ENCODE assay signal across 12 cellular contexts in genomic region chr19:4431808-4432674, GRCh38. TPM values are rescaled to one million over a fixed set of nuclear protein-coding genes. Genes with fewer than 3 reads are reported as not detected.
DNase-seq lines count a peak whose midpoint lies in the region; ATAC-seq, FAIRE-seq and TF ChIP-seq lines count a peak whose summit lies in the region.
"Had no signal": no experiment of that assay in that cellular context is flagged by ENCODE, and none has a peak within 500 bp of the region (broad histone marks: within the 10 kb centered on the region; RNA-seq: fewer than 3 reads in every experiment).

No MANE protein-coding gene starts in this region.

- no peak overlapping the region for H3K27ac ChIP-seq in right lobe of liver
- H3K27ac ChIP-seq in HepG2 (ENCODE audit: extremely low read length, insufficient read depth, low read length) = no peak overlapping the region
- no peak overlapping the region for H3K27ac ChIP-seq in upper lobe of right lung

- H3K9me3 ChIP-seq in right lobe of liver (no peaks in the 10 kb centered on the region), HepG2 (ENCODE audit: low read length) (no peaks in the 10 kb centered on the region), upper lobe of right lung (no peaks in the 10 kb centered on the region)

- no peaks in the 10 kb centered on the region for H3K79me2 ChIP-seq in HepG2 (ENCODE audit: insufficient read depth, low read length)

- ATAC-seq in right lobe of liver = peak; percentile 39 to 66 (median 52)
- no peak for ATAC-seq in HepG2
- ATAC-seq in left ventricle myocardium superior = peak; percentile 71
- peak; percentile 85 for ATAC-seq in upper lobe of right lung
- ATAC-seq in HG02798 (IDR thresholded peaks at IDR 0.05; ENCODE audit: poor library complexity, unreplicated experiment) = no peak
- no peak for ATAC-seq in GM21737 (IDR thresholded peaks at IDR 0.05; ENCODE audit: unreplicated experiment)

- BruUV-seq in HepG2 (replicated peaks; lab: Mats Ljungman, UMichigan) = no TSS peak

- H3K4me2 ChIP-seq in HepG2 (ENCODE audit: low read depth, low read length) = no peak overlapping the region

- FAIRE-seq in HepG2 (lab: Jason Lieb, UNC) = no peak
- FAIRE-seq: colon had no signal

- no peak for TF ChIP-seq EP300 in HepG2 (IDR thresholded peaks at IDR 0.05; ENCODE audit: low read depth in 2 of 2, low read length in 2 of 2)
- TF ChIP-seq EP300 in HepG2 (CRISPR knock-in tag; IDR thresholded peaks at IDR 0.05; ENCODE audit: borderline replicate concordance) = no peak

- TF ChIP-seq POLR2A in right lobe of liver (IDR thresholded peaks at IDR 0.05) = no peak
- TF ChIP-seq POLR2A in HepG2 (IDR thresholded peaks at IDR 0.05; ENCODE audit: insufficient read depth in 1 of 2, low read depth in 2 of 2, low read length in 2 of 2) = no peak

- H2AFZ ChIP-seq in HepG2 (ENCODE audit: low read length) = no peak overlapping the region

- TF ChIP-seq RAD21 in HepG2 (CRISPR knock-in tag; IDR thresholded peaks at IDR 0.05) = no peak

- 96% methylated on average over 13 of the region's 26 CpGs for WGBS in right lobe of liver (ENCODE audit: insufficient coverage, low coverage, low lambda C conversion rate, missing lambda C conversion rate)
- 91% methylated on average over 20 of the region's 26 CpGs for WGBS in HepG2 (ENCODE audit: low lambda C conversion rate)

- TF ChIP-seq CTCF in right lobe of liver (IDR thresholded peaks at IDR 0.05) (no peak), HepG2 (CRISPR knock-in tag; IDR thresholded peaks at IDR 0.05) (no peak), upper lobe of right lung (IDR thresholded peaks at IDR 0.05) (no peak)

- DNase-seq in right lobe of liver = no peak
- no peak for DNase-seq in HepG2 (ENCODE audit: low spot score)
- DNase-seq in NOMO-1 treated with dmso at 0.1 percent for 144 hours (lab: John Stamatoyannopoulos, UW; ENCODE audit: unreplicated experiment) = peak; percentile 77
- DNase-seq in left ventricle myocardium superior = peak; percentile 30
- DNase-seq in upper lobe of right lung = peak; percentile 83
- no peak for DNase-seq in kidney tubule cell (ENCODE audit: low spot score)
- DNase-seq: KG1, NCI-H2081 treated with DMSO at 0.1 percent for 48 hours, OCI-M1 had no signal

- in situ Hi-C loops in HepG2 (cut with HindIII; ENCODE audit: extremely low pct_ligation_motif_present, low pct_unique_long_range_greater_than_20kb) = no loop called here

- CTCF ChIA-PET in HepG2 (lab: Yijun Ruan, JAX; ENCODE audit: low intra/inter-chr PET ratio, low total read pairs) = no interaction called here

- H4K20me1 ChIP-seq in HepG2 (ENCODE audit: insufficient read depth, low read length) = no peaks in the 10 kb centered on the region

- H3K4me1 ChIP-seq in right lobe of liver (no peaks in the 10 kb centered on the region), HepG2 (ENCODE audit: insufficient read depth, low read length) (no peaks in the 10 kb centered on the region), upper lobe of right lung (no peaks in the 10 kb centered on the region)

- POLR2A ChIA-PET in HepG2 (lab: Yijun Ruan, JAX) = no interaction called here

- H3K36me3 ChIP-seq in right lobe of liver (peaks cover 0 to 5% (median 0%) of the 10 kb centered on the region in 4 donors), HepG2 (replicated peaks in 1 of 2; ENCODE audit: control insufficient read depth in 1 of 2, insufficient read depth in 2 of 2, low read length in 2 of 2) (peaks cover 25 to 75% of the 10 kb centered on the region in 2 experiments), upper lobe of right lung (peaks cover 7% of the 10 kb centered on the region)

- no peak overlapping the region for H3K9ac ChIP-seq in HepG2 (ENCODE audit: insufficient read depth, low read depth, low read length)

- H3K27me3 ChIP-seq in right lobe of liver = no peaks in the 10 kb centered on the region
- no peaks in the 10 kb centered on the region for H3K27me3 ChIP-seq in HepG2 (ENCODE audit: control insufficient read depth in 1 of 2, insufficient read depth in 2 of 2, low read length in 2 of 2)
- no peaks in the 10 kb centered on the region for H3K27me3 ChIP-seq in upper lobe of right lung

- intact Hi-C loops in right lobe of liver (cut with DNase I) = no loop called here
- intact Hi-C loops in HepG2 (cut with micrococcal nuclease; ENCODE audit: unreplicated experiment) = no loop called here
- intact Hi-C loops in left ventricle myocardium superior (cut with micrococcal nuclease) = no loop called here
- intact Hi-C loops in upper lobe of right lung (cut with DNase I) = no loop called here

- H3K4me3 ChIP-seq in right lobe of liver = no peak overlapping the region
- H3K4me3 ChIP-seq in HepG2 (replicated peaks in 1 of 3; ENCODE audit: insufficient read depth in 1 of 3, low read depth in 2 of 3, low read length in 3 of 3) = no peak overlapping the region
- no peak overlapping the region for H3K4me3 ChIP-seq in upper lobe of right lung

RNA-seq across cellular contexts. Expression of gene UBXN6, which starts 25.6 kb away (rescaled TPM):
- total RNA-seq in right lobe of liver (10 to 100 TPM; 47.2 to 79.1 (median 58.8) TPM), HepG2 (2016; rRNA removed; fragmentation: Illumina TruSeq; extraction: Trizol) (33.6 and 35.5 TPM in 2 replicates), left ventricle myocardium superior (127 TPM), upper lobe of right lung (113 TPM)
- total RNA-seq in HepG2 (2016; cell fraction: cytosol; rRNA removed; fragmentation: Illumina TruSeq; extraction: Trizol; ENCODE audit: low read depth) = 82.0 and 89.5 TPM in 2 replicates
- 26.5 and 40.3 TPM in 2 replicates for total RNA-seq in HepG2 (2016; cell fraction: insoluble cytoplasmic fraction; rRNA removed; fragmentation: Illumina TruSeq; extraction: Trizol)
- total RNA-seq in HepG2 (2016; cell fraction: membrane; rRNA removed; fragmentation: Illumina TruSeq; extraction: Trizol) = 92.4 and 97.7 TPM in 2 replicates
- total RNA-seq in HepG2 (2016; cell fraction: nucleus; rRNA removed; fragmentation: Illumina TruSeq; extraction: Trizol) = 14.4 and 21.6 TPM in 2 replicates
- 34.9 and 44.2 TPM in 2 replicates for polyA plus RNA-seq in HepG2 (2011; rRNA removed)
- polyA plus RNA-seq in HepG2 (2011; cell fraction: cytosol; rRNA removed) = 33.0 and 55.5 TPM in 2 replicates
- polyA plus RNA-seq in HepG2 (2011; cell fraction: nucleus; rRNA removed) = 41.1 and 57.2 TPM in 2 replicates
- 24.9 and 32.9 TPM in 2 replicates for polyA plus RNA-seq in HepG2 (2012)
- polyA plus RNA-seq in HepG2 (2016; cell fraction: cytosol; fragmentation: Illumina TruSeq; extraction: Trizol; ENCODE audit: low read depth) = 99.5 and 107 TPM in 2 replicates
- 35.2 and 44.8 TPM in 2 replicates for polyA plus RNA-seq in HepG2 (2016; cell fraction: insoluble cytoplasmic fraction; fragmentation: Illumina TruSeq; extraction: Trizol; ENCODE audit: low read depth)
- polyA plus RNA-seq in HepG2 (2016; cell fraction: membrane; fragmentation: Illumina TruSeq; extraction: Trizol; ENCODE audit: low read depth) = 107 and 115 TPM in 2 replicates
- polyA plus RNA-seq in HepG2 (2016; cell fraction: nucleus; fragmentation: Illumina TruSeq; extraction: Trizol; ENCODE audit: insufficient read depth, low read depth) = 46.4 and 52.3 TPM in 2 replicates
- 27.9 and 43.0 TPM in 2 replicates for polyA minus RNA-seq in HepG2 (2011; rRNA and poly(A)+ RNA removed; ENCODE audit: low replicate concordance)
- 17.5 and 20.2 TPM in 2 replicates for polyA minus RNA-seq in HepG2 (2011; cell fraction: cytosol; rRNA and poly(A)+ RNA removed)
- polyA minus RNA-seq in HepG2 (2011; cell fraction: nucleus; rRNA and poly(A)+ RNA removed) = 7.8 and 11.1 TPM in 2 replicates

RNA-seq across cellular contexts. Expression of gene CHAF1A, which starts 29.6 kb away (rescaled TPM):
- 1 to 10 TPM; 3.1 to 9.2 (median 3.5) TPM for total RNA-seq in right lobe of liver
- total RNA-seq in HepG2 (2016; rRNA removed; fragmentation: Illumina TruSeq; extraction: Trizol) = 27.3 and 34.8 TPM in 2 replicates
- total RNA-seq in HepG2 (2016; cell fraction: cytosol; rRNA removed; fragmentation: Illumina TruSeq; extraction: Trizol; ENCODE audit: low read depth) = 18.8 and 20.2 TPM in 2 replicates
- 19.1 and 34.6 TPM in 2 replicates for total RNA-seq in HepG2 (2016; cell fraction: insoluble cytoplasmic fraction; rRNA removed; fragmentation: Illumina TruSeq; extraction: Trizol)
- 20.4 and 23.9 TPM in 2 replicates for total RNA-seq in HepG2 (2016; cell fraction: membrane; rRNA removed; fragmentation: Illumina TruSeq; extraction: Trizol)
- total RNA-seq in HepG2 (2016; cell fraction: nucleus; rRNA removed; fragmentation: Illumina TruSeq; extraction: Trizol) = 25.6 and 26.6 TPM in 2 replicates
- 11.0 and 13.1 TPM in 2 replicates for polyA plus RNA-seq in HepG2 (2011; rRNA removed)
- 5.7 and 16.6 TPM in 2 replicates for polyA plus RNA-seq in HepG2 (2011; cell fraction: cytosol; rRNA removed)
- 41.7 and 67.3 TPM in 2 replicates for polyA plus RNA-seq in HepG2 (2011; cell fraction: nucleus; rRNA removed)
- 6.8 and 11.8 TPM in 2 replicates for polyA plus RNA-seq in HepG2 (2012)
- 4.9 and 5.2 TPM in 2 replicates for polyA plus RNA-seq in HepG2 (2016; cell fraction: cytosol; fragmentation: Illumina TruSeq; extraction: Trizol; ENCODE audit: low read depth)
- 23.0 and 29.8 TPM in 2 replicates for polyA plus RNA-seq in HepG2 (2016; cell fraction: insoluble cytoplasmic fraction; fragmentation: Illumina TruSeq; extraction: Trizol; ENCODE audit: low read depth)
- polyA plus RNA-seq in HepG2 (2016; cell fraction: membrane; fragmentation: Illumina TruSeq; extraction: Trizol; ENCODE audit: low read depth) = 9.0 and 10.1 TPM in 2 replicates
- polyA plus RNA-seq in HepG2 (2016; cell fraction: nucleus; fragmentation: Illumina TruSeq; extraction: Trizol; ENCODE audit: insufficient read depth, low read depth) = 57.2 and 60.7 TPM in 2 replicates
- polyA minus RNA-seq in HepG2 (2011; rRNA and poly(A)+ RNA removed; ENCODE audit: low replicate concordance) = 26.8 and 48.0 TPM in 2 replicates
- polyA minus RNA-seq in HepG2 (2011; cell fraction: cytosol; rRNA and poly(A)+ RNA removed) = 7.6 and 9.2 TPM in 2 replicates
- polyA minus RNA-seq in HepG2 (2011; cell fraction: nucleus; rRNA and poly(A)+ RNA removed) = 13.2 and 17.5 TPM in 2 replicates
- 7.2 TPM for total RNA-seq in left ventricle myocardium superior
- 10.8 TPM for total RNA-seq in upper lobe of right lung

RNA-seq across cellular contexts. Expression of gene SH3GL1, which starts 31.7 kb away (rescaled TPM):
- total RNA-seq in right lobe of liver = 10 to 100 TPM; 22.6 to 47.7 (median 25.2) TPM
- 26.7 and 33.0 TPM in 2 replicates for total RNA-seq in HepG2 (2016; rRNA removed; fragmentation: Illumina TruSeq; extraction: Trizol)
- 13.7 and 15.7 TPM in 2 replicates for total RNA-seq in HepG2 (2016; cell fraction: cytosol; rRNA removed; fragmentation: Illumina TruSeq; extraction: Trizol; ENCODE audit: low read depth)
- total RNA-seq in HepG2 (2016; cell fraction: insoluble cytoplasmic fraction; rRNA removed; fragmentation: Illumina TruSeq; extraction: Trizol) = 24.6 and 34.8 TPM in 2 replicates
- 29.5 and 35.2 TPM in 2 replicates for total RNA-seq in HepG2 (2016; cell fraction: membrane; rRNA removed; fragmentation: Illumina TruSeq; extraction: Trizol)
- 16.4 and 18.3 TPM in 2 replicates for total RNA-seq in HepG2 (2016; cell fraction: nucleus; rRNA removed; fragmentation: Illumina TruSeq; extraction: Trizol)
- 45.1 and 52.3 TPM in 2 replicates for polyA plus RNA-seq in HepG2 (2011; rRNA removed)
- 35.9 and 53.9 TPM in 2 replicates for polyA plus RNA-seq in HepG2 (2011; cell fraction: cytosol; rRNA removed)
- 63.6 and 70.8 TPM in 2 replicates for polyA plus RNA-seq in HepG2 (2011; cell fraction: nucleus; rRNA removed)
- 50.6 and 52.1 TPM in 2 replicates for polyA plus RNA-seq in HepG2 (2012)
- 29.2 and 32.7 TPM in 2 replicates for polyA plus RNA-seq in HepG2 (2016; cell fraction: cytosol; fragmentation: Illumina TruSeq; extraction: Trizol; ENCODE audit: low read depth)
- polyA plus RNA-seq in HepG2 (2016; cell fraction: insoluble cytoplasmic fraction; fragmentation: Illumina TruSeq; extraction: Trizol; ENCODE audit: low read depth) = 56.5 and 70.3 TPM in 2 replicates
- polyA plus RNA-seq in HepG2 (2016; cell fraction: membrane; fragmentation: Illumina TruSeq; extraction: Trizol; ENCODE audit: low read depth) = 57.9 and 61.3 TPM in 2 replicates
- polyA plus RNA-seq in HepG2 (2016; cell fraction: nucleus; fragmentation: Illumina TruSeq; extraction: Trizol; ENCODE audit: insufficient read depth, low read depth) = 52.2 and 56.7 TPM in 2 replicates
- 39.3 and 69.8 TPM in 2 replicates for polyA minus RNA-seq in HepG2 (2011; rRNA and poly(A)+ RNA removed; ENCODE audit: low replicate concordance)
- polyA minus RNA-seq in HepG2 (2011; cell fraction: cytosol; rRNA and poly(A)+ RNA removed) = 30.6 and 31.5 TPM in 2 replicates
- polyA minus RNA-seq in HepG2 (2011; cell fraction: nucleus; rRNA and poly(A)+ RNA removed) = 19.3 and 22.8 TPM in 2 replicates
- total RNA-seq in left ventricle myocardium superior = 19.1 TPM
- 47.6 TPM for total RNA-seq in upper lobe of right lung

RNA-seq across cellular contexts. Expression of gene HDGFL2, which starts 40.1 kb away (rescaled TPM):
- total RNA-seq in right lobe of liver = 10 to 100 TPM in 5 of 6 experiments, 1 to 10 TPM in 1; 8.4 to 16.3 (median 14.0) TPM
- 47.9 and 51.1 TPM in 2 replicates for total RNA-seq in HepG2 (2016; rRNA removed; fragmentation: Illumina TruSeq; extraction: Trizol)
- total RNA-seq in HepG2 (2016; cell fraction: cytosol; rRNA removed; fragmentation: Illumina TruSeq; extraction: Trizol; ENCODE audit: low read depth) = 7.5 and 8.8 TPM in 2 replicates
- total RNA-seq in HepG2 (2016; cell fraction: insoluble cytoplasmic fraction; rRNA removed; fragmentation: Illumina TruSeq; extraction: Trizol) = 38.9 and 55.4 TPM in 2 replicates
- total RNA-seq in HepG2 (2016; cell fraction: membrane; rRNA removed; fragmentation: Illumina TruSeq; extraction: Trizol) = 11.6 and 13.8 TPM in 2 replicates
- 29.4 and 31.2 TPM in 2 replicates for total RNA-seq in HepG2 (2016; cell fraction: nucleus; rRNA removed; fragmentation: Illumina TruSeq; extraction: Trizol)
- 20.0 and 26.0 TPM in 2 replicates for polyA plus RNA-seq in HepG2 (2011; rRNA removed)
- polyA plus RNA-seq in HepG2 (2011; cell fraction: cytosol; rRNA removed) = 11.0 and 22.9 TPM in 2 replicates
- 50.4 and 56.5 TPM in 2 replicates for polyA plus RNA-seq in HepG2 (2011; cell fraction: nucleus; rRNA removed)
- polyA plus RNA-seq in HepG2 (2012) = 20.9 and 29.2 TPM in 2 replicates
- 5.7 and 6.4 TPM in 2 replicates for polyA plus RNA-seq in HepG2 (2016; cell fraction: cytosol; fragmentation: Illumina TruSeq; extraction: Trizol; ENCODE audit: low read depth)
- polyA plus RNA-seq in HepG2 (2016; cell fraction: insoluble cytoplasmic fraction; fragmentation: Illumina TruSeq; extraction: Trizol; ENCODE audit: low read depth) = 59.0 and 65.1 TPM in 2 replicates
- polyA plus RNA-seq in HepG2 (2016; cell fraction: membrane; fragmentation: Illumina TruSeq; extraction: Trizol; ENCODE audit: low read depth) = 8.6 and 10.8 TPM in 2 replicates
- 76.7 and 79.6 TPM in 2 replicates for polyA plus RNA-seq in HepG2 (2016; cell fraction: nucleus; fragmentation: Illumina TruSeq; extraction: Trizol; ENCODE audit: insufficient read depth, low read depth)
- polyA minus RNA-seq in HepG2 (2011; rRNA and poly(A)+ RNA removed; ENCODE audit: low replicate concordance) = 12.6 and 23.4 TPM in 2 replicates
- 10.2 and 16.9 TPM in 2 replicates for polyA minus RNA-seq in HepG2 (2011; cell fraction: cytosol; rRNA and poly(A)+ RNA removed)
- polyA minus RNA-seq in HepG2 (2011; cell fraction: nucleus; rRNA and poly(A)+ RNA removed) = 12.0 and 12.8 TPM in 2 replicates
- 30.3 TPM for total RNA-seq in left ventricle myocardium superior
- total RNA-seq in upper lobe of right lung = 30.6 TPM

Comparison
In these comparisons a context has a peak if more than half of its experiments do, and no peak if none do; other contexts are left out.
1. ATAC-seq: peak in right lobe of liver (4 of 4), left ventricle myocardium superior (single experiment) and upper lobe of right lung (single experiment); none in HepG2 (single experiment), HG02798 (single experiment) and GM21737 (single experiment).
2. DNase-seq: peak in NOMO-1 treated with dmso at 0.1 percent for 144 hours (single experiment), left ventricle myocardium superior (single experiment) and upper lobe of right lung (single experiment); none in right lobe of liver (0 of 3), HepG2 (single experiment) and kidney tubule cell (single experiment).